Comparison of ENCODE assay signal across 8 cellular contexts in the genomic region with DNA sequence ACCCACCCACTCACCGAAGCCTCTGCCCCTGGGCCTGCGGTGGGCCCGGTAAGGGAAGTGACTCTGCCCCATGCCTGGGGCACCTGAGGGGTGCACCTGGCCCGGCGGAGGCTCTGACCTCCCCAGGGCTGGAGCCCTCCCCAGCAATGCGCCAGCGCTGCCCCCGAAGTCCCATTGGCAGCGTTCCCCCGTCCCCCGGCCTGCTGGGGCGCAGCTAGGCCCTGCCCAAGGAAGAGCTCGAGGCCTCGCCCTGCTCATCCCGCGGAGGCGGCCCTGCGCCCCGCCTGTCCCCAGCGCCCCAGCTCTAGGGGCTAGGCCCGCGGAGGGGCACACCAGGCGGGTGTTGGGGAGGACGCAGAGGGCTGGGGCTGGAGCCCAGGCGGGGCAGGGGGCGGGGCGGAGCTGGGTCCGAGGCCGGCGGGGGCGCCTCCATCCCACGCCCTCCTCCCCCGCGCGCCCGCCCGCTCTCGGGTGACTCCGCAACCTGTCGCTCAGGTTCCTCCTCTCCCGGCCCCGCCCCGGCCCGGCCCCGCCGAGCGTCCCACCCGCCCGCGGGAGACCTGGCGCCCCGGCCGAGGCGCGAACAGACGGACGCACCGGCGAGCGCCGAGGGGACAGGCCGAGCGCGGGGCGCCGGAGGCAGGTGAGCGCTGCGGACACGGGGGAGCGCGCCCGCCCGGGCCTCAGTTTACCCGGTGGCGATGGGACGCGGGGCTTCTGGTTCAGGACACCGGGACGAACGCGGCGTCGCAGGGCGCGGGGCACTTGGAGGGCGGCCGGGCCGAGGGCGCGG. TPM values are rescaled to one million over a fixed set of nuclear protein-coding genes. Genes with fewer than 3 reads are reported as not detected.
DNase-seq lines count a peak whose midpoint lies in the region; ATAC-seq and TF ChIP-seq lines count a peak whose summit lies in the region.

A gene (plus strand): TSS at position 586 of the 793 bp plus-strand sequence. CDS start 3,177 bp downstream, outside the sequence.

- H3K9me3 ChIP-seq in PC-3 (ENCODE audit: low read length) (no peaks in the 10 kb centered on the region), osteoblast (ENCODE audit: low read depth, low read length) (no peaks in the 10 kb centered on the region)

- H3K9me2 ChIP-seq in PC-3 (replicated peaks; ENCODE audit: low read length): no peaks in the 10 kb centered on the region

- ATAC-seq in PC-3 (peak; percentile 44), GM21529 (IDR thresholded peaks at IDR 0.05; ENCODE audit: unreplicated experiment) (no peak), GM18907 (IDR thresholded peaks at IDR 0.05; ENCODE audit: unreplicated experiment) (no peak)

- intact Hi-C loops in Calu3 (cut with micrococcal nuclease; ENCODE audit: unreplicated experiment) (loop anchor here (10.0 kb wide), 1 partner anchor 141 kb away; a partner anchor contains a TSS), PC-3 (cut with micrococcal nuclease) (no loop called here)

- no peaks in the 10 kb centered on the region; the same call in 1 of the 2 replicates for H3K36me3 ChIP-seq in PC-3 (ENCODE audit: low read depth, low read length)
- no peaks in the 10 kb centered on the region for H3K36me3 ChIP-seq in osteoblast (ENCODE audit: insufficient read depth, low read length)

- no peaks in the 10 kb centered on the region for H3F3A ChIP-seq in PC-3 (ENCODE audit: low read length, unreplicated experiment)

- peak within 1 kb of the TSS; percentile 88 for H3K9ac ChIP-seq in PC-3 (ENCODE audit: low read length)

- H3K4me1 Mint-ChIP-seq in Calu3 (ENCODE audit: low read depth, unreplicated experiment) (peaks cover 25% of the 10 kb centered on the region), endothelial cell (ENCODE audit: unreplicated experiment) (peaks cover 2% of the 10 kb centered on the region)

- H3K4me2 ChIP-seq in PC-3 (ENCODE audit: low read length) (peak within 1 kb of the TSS; percentile 99), osteoblast (ENCODE audit: insufficient read depth, low read length) (peak within 1 kb of the TSS; percentile 84)

- CTCF ChIA-PET in Calu3 (lab: Charles Lee) (interaction anchor here (1.4 to 1.5 kb wide), 2 partner anchors 9 to 144 kb away, joined by 6 to 8 read pairs; no protein-coding TSS in a partner anchor), PC-3 (lab: Charles Lee) (interaction anchor here (0.6 kb wide), 1 partner anchor 71 kb away, joined by 9 read pairs; a partner anchor contains a TSS)

- H3K27ac Mint-ChIP-seq in Calu3 (ENCODE audit: unreplicated experiment) (peak within 1 kb of the TSS; percentile 87), endothelial cell (ENCODE audit: unreplicated experiment) (no peak within 1 kb of the TSS)

- BruUV-seq in Calu3 (replicated peaks; lab: Mats Ljungman, UMichigan) (no TSS peak), PC-3 (replicated peaks; lab: Mats Ljungman, UMichigan) (no TSS peak)

- no peak for TF ChIP-seq CTCF in Calu3 (IDR thresholded peaks at IDR 0.05; ENCODE audit: unreplicated experiment)
- no peak for TF ChIP-seq CTCF in PC-3 (conservative IDR thresholded peaks at IDR 0.05; ENCODE audit: low read depth, low read length)
- no peak for TF ChIP-seq CTCF in fibroblast of mammary gland (conservative IDR thresholded peaks at IDR 0.05; ENCODE audit: control insufficient read depth, insufficient read depth, low read depth, low read length)
- no peak for TF ChIP-seq CTCF in osteoblast (IDR thresholded peaks at IDR 0.05; ENCODE audit: extremely low read depth, low read depth, low read length)
- no peak for TF ChIP-seq CTCF in endothelial cell (IDR thresholded peaks at IDR 0.05; ENCODE audit: unreplicated experiment)

- no peaks in the 10 kb centered on the region; the same call in 1 of the 2 replicates for H4K20me1 ChIP-seq in PC-3 (ENCODE audit: low read length)
- no peaks in the 10 kb centered on the region for H4K20me1 ChIP-seq in osteoblast (ENCODE audit: insufficient read depth, low read length)

- peaks cover 58% of the 10 kb centered on the region for H3K36me3 Mint-ChIP-seq in Calu3 (ENCODE audit: insufficient read depth, unreplicated experiment)
- no peaks in the 10 kb centered on the region for H3K36me3 Mint-ChIP-seq in endothelial cell (ENCODE audit: low read depth, unreplicated experiment)

- peak within 1 kb of the TSS; percentile 88 for H3K4me3 Mint-ChIP-seq in Calu3 (ENCODE audit: low read depth, unreplicated experiment)
- H3K4me3 Mint-ChIP-seq in endothelial cell (ENCODE audit: unreplicated experiment): no peak within 1 kb of the TSS

- H3K27me3 ChIP-seq in PC-3 (ENCODE audit: low read length) (no peaks in the 10 kb centered on the region), osteoblast (ENCODE audit: insufficient read depth, low read length) (no peaks in the 10 kb centered on the region)

- H3K27me3 Mint-ChIP-seq in Calu3 (ENCODE audit: unreplicated experiment) (no peaks in the 10 kb centered on the region), endothelial cell (ENCODE audit: unreplicated experiment) (peaks cover 11% of the 10 kb centered on the region)

- H3K4me3 ChIP-seq in PC-3 (ENCODE audit: low read length): peak within 1 kb of the TSS; percentile 97
- H3K4me3 ChIP-seq in fibroblast of mammary gland (ENCODE audit: control insufficient read depth, low read depth, low read length): peak within 1 kb of the TSS; percentile 63
- H3K4me3 ChIP-seq in osteoblast (ENCODE audit: insufficient read depth, low read length): peak within 1 kb of the TSS; percentile 78

- POLR2A ChIA-PET in PC-3 (lab: Charles Lee; ENCODE audit: unreplicated experiment): interaction anchor here (0.6 kb wide), 1 partner anchor 78 kb away, joined by 4 read pairs; no protein-coding TSS in a partner anchor

- H2AFZ ChIP-seq in PC-3 (ENCODE audit: low read length) (peak within 1 kb of the TSS; percentile 65), osteoblast (ENCODE audit: low read length) (peak within 1 kb of the TSS; percentile 65)

- peak; percentile 73 for DNase-seq in Calu3
- DNase-seq in PC-3: peak; percentile 66
- no peak for DNase-seq in fibroblast of mammary gland (ENCODE audit: low read depth)
- peak; percentile 84 for DNase-seq in osteoblast (ENCODE audit: insufficient read length, low spot score, missing footprints)
- no peak for DNase-seq in endothelial cell (ENCODE audit: low spot score)
- DNase-seq in NCI-H345 treated with DMSO at 0.1 percent for 48 hours (lab: John Stamatoyannopoulos, UW; ENCODE audit: unreplicated experiment): no peak

- H3K4me1 ChIP-seq in PC-3 (ENCODE audit: insufficient read depth, low read length): peaks cover 42% of the 10 kb centered on the region
- peaks cover 17% of the 10 kb centered on the region for H3K4me1 ChIP-seq in osteoblast (ENCODE audit: insufficient read depth, low read length)

- H3K9me3 Mint-ChIP-seq in Calu3 (ENCODE audit: low read depth, unreplicated experiment) (no peaks in the 10 kb centered on the region), endothelial cell (ENCODE audit: unreplicated experiment) (no peaks in the 10 kb centered on the region)

- H3K79me2 ChIP-seq in PC-3 (ENCODE audit: low read length) (peaks cover 47% of the 10 kb centered on the region), osteoblast (ENCODE audit: insufficient read depth, low read length) (peaks cover 11% of the 10 kb centered on the region)

- H3K27ac ChIP-seq in PC-3 (ENCODE audit: low read length): peak within 1 kb of the TSS; percentile 80
- H3K27ac ChIP-seq in osteoblast (ENCODE audit: low read depth, low read length): no peak within 1 kb of the TSS

RNA-seq across cellular contexts. Expression of the gene that starts here (rescaled TPM):
- total RNA-seq in Calu3 (2022) (212 and 213 TPM in 2 replicates), PC-3 (2014; rRNA removed) (127 and 200 TPM in 2 replicates), osteoblast (29.7 and 30.1 TPM in 2 replicates), endothelial cell (ENCODE audit: unreplicated experiment) (8.0 TPM)

Comparison
In these comparisons a context has a peak if more than half of its experiments do, and no peak if none do; other contexts are left out.
1. DNase-seq: peak in Calu3 (single experiment), PC-3 (single experiment) and osteoblast (single experiment); none in fibroblast of mammary gland (single experiment), endothelial cell (single experiment) and NCI-H345 treated with DMSO at 0.1 percent for 48 hours (single experiment).
2. Peak in every context shown above with its lines, with median percentiles within 50 percentile points of each other: H3K4me3 ChIP-seq.